In genomic region chr20:45944965-45945677, GRCh38 we compare ENCODE assay signal across 1 cellular context.
TF ChIP-seq lines count a peak whose summit lies in the region.

No MANE protein-coding gene starts in this region.

TF ChIP-seq in liver, 16 proteins besides CTCF, POLR2A, EP300 and RAD21 (continued from another document):
- TF ChIP-seq ZBTB33 (IDR thresholded peaks at IDR 0.05) = no peak
